In genomic region chr10:124092270-124093075, GRCh38 we compare ENCODE assay signal across 8 cellular contexts. TPM values are rescaled to one million over a fixed set of nuclear protein-coding genes. Genes with fewer than 3 reads are reported as not detected.
DNase-seq lines count a peak whose midpoint lies in the region; ATAC-seq and TF ChIP-seq lines count a peak whose summit lies in the region.

No MANE protein-coding gene starts in this region.

- H3K4ac ChIP-seq in mesendoderm (ENCODE audit: low read depth, low read length): peak overlapping the region; percentile 88

- H3K4me3 ChIP-seq in SJCRH30 (peak overlapping the region; percentile 54), mesendoderm (ENCODE audit: low read length) (peak overlapping the region; percentile 65), thoracic aorta (peak overlapping the region; percentile 82)

- no peak overlapping the region for H2BK15ac ChIP-seq in mesendoderm (replicated peaks; ENCODE audit: low read depth)

- no peaks in the 10 kb centered on the region for H3K9me3 Mint-ChIP-seq in effector memory CD8-positive, alpha-beta T cell

- H3K36me3 ChIP-seq in SJCRH30 (no peaks in the 10 kb centered on the region), mesendoderm (ENCODE audit: control insufficient read depth, insufficient read depth, low read length) (no peaks in the 10 kb centered on the region), thoracic aorta (no peaks in the 10 kb centered on the region)

- peaks cover 15% of the 10 kb centered on the region for H3K79me1 ChIP-seq in mesendoderm (ENCODE audit: low read length)

- H3K27me3 ChIP-seq in SJCRH30 (peaks cover 24% of the 10 kb centered on the region), mesendoderm (ENCODE audit: insufficient read depth, low read length, poor library complexity) (no peaks in the 10 kb centered on the region), thoracic aorta (replicated peaks; ENCODE audit: insufficient read depth) (no peaks in the 10 kb centered on the region)

- no peak overlapping the region for H4K5ac ChIP-seq in mesendoderm (ENCODE audit: low read length)

- H3K27me3 Mint-ChIP-seq in effector memory CD8-positive, alpha-beta T cell: peaks cover 49 to 73% of the 10 kb centered on the region in 2 donors

- no peak for TF ChIP-seq CTCF in thoracic aorta (IDR thresholded peaks at IDR 0.05)

- H3K56ac ChIP-seq in mesendoderm (ENCODE audit: low read length): peak overlapping the region; percentile 91

- H3K4me2 ChIP-seq in mesendoderm (ENCODE audit: low read length): peak overlapping the region; percentile 86

- H3K23ac ChIP-seq in mesendoderm (ENCODE audit: low read length): peak overlapping the region; percentile 66

- H3K4me1 ChIP-seq in SJCRH30 (no peaks in the 10 kb centered on the region), mesendoderm (ENCODE audit: control insufficient read depth, low read depth, low read length) (no peaks in the 10 kb centered on the region), thoracic aorta (ENCODE audit: control insufficient read depth in 1 of 2, low read depth in 2 of 2) (peaks cover 4 to 24% of the 10 kb centered on the region in 2 donors)

- H2BK120ac ChIP-seq in mesendoderm (ENCODE audit: low read depth, low read length): peak overlapping the region; percentile 1

- peak in 11 of 14 donors; percentile 22 to 80 (median 72) for DNase-seq in C1 segment of cervical spinal cord (lab: John Stamatoyannopoulos, UW)
- peak; percentile 12 to 39 for DNase-seq in SJCRH30
- no peak for DNase-seq in effector memory CD8-positive, alpha-beta T cell
- peak; percentile 72 for DNase-seq in mesendoderm
- no peak for DNase-seq in thoracic aorta (ENCODE audit: low spot score)
- no peak for DNase-seq in SHP77 treated with DMSO at 0.1 percent for 48 hours (lab: John Stamatoyannopoulos, UW)

- peaks cover 4% of the 10 kb centered on the region for H3K36me3 Mint-ChIP-seq in effector memory CD8-positive, alpha-beta T cell (ENCODE audit: insufficient read depth)

- H3K9me3 ChIP-seq in SJCRH30 (replicated peaks) (no peaks in the 10 kb centered on the region), thoracic aorta (no peaks in the 10 kb centered on the region)

- H3K79me2 ChIP-seq in mesendoderm (ENCODE audit: control insufficient read depth, insufficient read depth, low read length): peaks cover 12% of the 10 kb centered on the region

- H3K27ac ChIP-seq in SJCRH30: no peak overlapping the region
- peak overlapping the region; percentile 69 for H3K27ac ChIP-seq in mesendoderm (ENCODE audit: low read depth, low read length)
- H3K27ac ChIP-seq in thoracic aorta: peak overlapping the region; percentile 69 to 75

- peak overlapping the region in 1 of 2 donors; percentile 29 for H3K4me3 Mint-ChIP-seq in effector memory CD8-positive, alpha-beta T cell

- H3K4me1 Mint-ChIP-seq in effector memory CD8-positive, alpha-beta T cell (ENCODE audit: low read depth in 2 of 2): no peaks in the 10 kb centered on the region

- WGBS in mesendoderm (ENCODE audit: extremely low coverage, insufficient coverage, low lambda C conversion rate): no CpG with 5 or more reads among the region's 93 CpGs

- H3K27ac Mint-ChIP-seq in effector memory CD8-positive, alpha-beta T cell: no peak overlapping the region

- H3K9ac ChIP-seq in mesendoderm (ENCODE audit: low read length): peak overlapping the region; percentile 76

- H3K18ac ChIP-seq in mesendoderm (ENCODE audit: low read length): peak overlapping the region; percentile 93

- H2BK5ac ChIP-seq in mesendoderm (ENCODE audit: low read length): peak overlapping the region; percentile 73

- H4K8ac ChIP-seq in mesendoderm (ENCODE audit: low read depth, low read length): no peak overlapping the region

- ATAC-seq in GM19397 (IDR thresholded peaks at IDR 0.05; ENCODE audit: unreplicated experiment) (peak; percentile 60), thoracic aorta (ENCODE audit: insufficient number of reproducible peaks, low FRiP score, low read depth) (no peak), HG03457 (IDR thresholded peaks at IDR 0.05; ENCODE audit: unreplicated experiment) (no peak)
- ATAC-seq in effector memory CD8-positive, alpha-beta T cell (replicated peaks): peak; percentile 65

- H2AK5ac ChIP-seq in mesendoderm (ENCODE audit: low read length): no peak overlapping the region

RNA-seq across cellular contexts. Expression of gene CHST15, which starts 0.9 kb away (rescaled TPM):
- 2.2 and 2.8 TPM in 2 replicates for total RNA-seq in SJCRH30 (2014; rRNA removed; shearing (Covaris generic))
- 12.6 TPM for polyA plus RNA-seq in mesendoderm (2013, experiment 1 of 2)
- 12.3 TPM for polyA plus RNA-seq in mesendoderm (2013, experiment 2 of 2)
- total RNA-seq in thoracic aorta: 10 to 100 TPM; 31.9 to 34.0 TPM

Comparison
In these comparisons a context has a peak if more than half of its experiments do, and no peak if none do; other contexts are left out.
1. DNase-seq: peak in C1 segment of cervical spinal cord (11 of 14), SJCRH30 (2 of 2) and mesendoderm (single experiment); none in effector memory CD8-positive, alpha-beta T cell (0 of 3), thoracic aorta (single experiment) and SHP77 treated with DMSO at 0.1 percent for 48 hours (single experiment).
2. ATAC-seq: peak in GM19397 (single experiment) and effector memory CD8-positive, alpha-beta T cell (single experiment); none in thoracic aorta (single experiment) and HG03457 (single experiment).
3. Peak in every context shown above with its lines, with median percentiles within 50 percentile points of each other: H3K4me3 ChIP-seq.